8 cellular contexts compared by ENCODE assay signal in the genomic region with DNA sequence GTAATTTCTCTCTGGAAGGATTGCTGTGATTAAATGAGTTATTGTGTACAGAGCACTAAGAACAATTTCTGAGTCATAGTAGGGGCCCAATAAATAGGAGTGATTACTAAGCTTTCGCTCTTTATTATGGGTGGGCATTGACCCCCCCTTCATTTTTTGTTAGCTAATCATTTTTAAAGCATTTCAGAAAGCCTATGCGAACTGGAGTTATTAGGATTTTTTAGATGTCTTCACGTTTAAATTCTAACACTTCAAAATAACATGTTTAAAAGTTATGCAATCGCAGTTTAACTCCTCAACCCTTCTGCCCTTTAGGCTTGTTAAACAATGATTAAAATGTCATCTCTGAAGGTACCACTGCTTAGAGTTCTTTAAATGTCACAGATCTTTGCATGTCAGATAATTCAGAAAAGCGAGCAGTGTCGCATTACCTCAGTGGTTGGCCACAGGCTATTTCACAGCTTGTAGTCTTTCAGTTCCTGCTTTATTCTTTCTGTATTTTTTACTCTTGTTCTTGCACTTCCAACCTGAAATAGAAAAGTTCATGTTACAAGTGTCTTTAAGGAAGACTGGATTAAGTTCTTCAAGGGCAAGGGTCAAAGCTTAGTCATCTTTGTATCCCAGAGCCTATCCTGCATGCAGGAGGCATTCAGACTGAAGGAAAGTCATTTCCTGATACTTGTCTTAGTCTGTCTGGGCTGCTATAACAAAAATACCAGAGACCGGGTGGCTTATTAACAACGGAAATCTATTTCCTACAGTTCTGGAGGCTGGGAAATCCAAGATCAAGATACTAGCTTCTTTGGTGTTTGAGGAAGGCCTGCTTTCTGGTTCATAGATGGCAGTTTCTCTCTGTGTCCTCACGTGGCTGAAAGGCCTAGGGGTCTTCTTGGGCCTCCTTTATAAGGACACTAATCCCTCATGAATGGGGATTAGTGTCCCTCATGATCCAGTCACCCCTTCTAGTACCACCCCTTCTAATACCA.
DNase-seq lines count a peak whose midpoint lies in the region; ATAC-seq and TF ChIP-seq lines count a peak whose summit lies in the region.

No MANE protein-coding gene starts in this region.

- peaks cover 5 to 41% of the 10 kb centered on the region in 2 donors for H3K4me1 ChIP-seq in breast epithelium

- TF ChIP-seq POLR2A in breast epithelium (IDR thresholded peaks at IDR 0.05), result no peak

- DNase-seq in CD4-positive, alpha-beta T cell, result no peak
- DNase-seq in GM20000 (ENCODE audit: low spot score) (peak; percentile 51), breast epithelium (ENCODE audit: low spot score in 2 of 2) (no peak), nephron progenitor cell (no peak), DMS79 (lab: John Stamatoyannopoulos, UW) (no peak), 8988T (no peak), mucosa of gallbladder (ENCODE audit: low spot score) (no peak)

- CTCF ChIA-PET in CD4-positive, alpha-beta T cell (lab: Charles Lee), result no interaction called here

- intact Hi-C loops in CD4-positive, alpha-beta T cell (cut with DNase I, micrococcal nuclease), result no loop called here
- intact Hi-C loops in breast epithelium (cut with DNase I; ENCODE audit: low total_unique reads), result no loop called here

- H3K27ac ChIP-seq in CD4-positive, alpha-beta T cell (ENCODE audit: low read depth, low read length), result no peak overlapping the region
- H3K27ac ChIP-seq in breast epithelium, result peak overlapping the region; percentile 77 to 82

- H3K27me3 Mint-ChIP-seq in CD4-positive, alpha-beta T cell, result no peaks in the 10 kb centered on the region
- H3K27me3 Mint-ChIP-seq in nephron progenitor cell (ENCODE audit: low read depth, poor library complexity), result no peaks in the 10 kb centered on the region

- no peaks in the 10 kb centered on the region for H3K9me3 Mint-ChIP-seq in CD4-positive, alpha-beta T cell
- H3K9me3 Mint-ChIP-seq in nephron progenitor cell, result peaks cover 5% of the 10 kb centered on the region

- H3K27ac Mint-ChIP-seq in CD4-positive, alpha-beta T cell, result no peak overlapping the region
- H3K27ac Mint-ChIP-seq in nephron progenitor cell, result peak overlapping the region; percentile 89

- no peaks in the 10 kb centered on the region for H3K27me3 ChIP-seq in CD4-positive, alpha-beta T cell (ENCODE audit: control insufficient read depth, insufficient read depth, low read length)
- no peaks in the 10 kb centered on the region for H3K27me3 ChIP-seq in breast epithelium

- H3K9me3 ChIP-seq in CD4-positive, alpha-beta T cell (ENCODE audit: control insufficient read depth, low read length), result no peaks in the 10 kb centered on the region
- no peaks in the 10 kb centered on the region for H3K9me3 ChIP-seq in breast epithelium

- H3K4me1 Mint-ChIP-seq in CD4-positive, alpha-beta T cell (ENCODE audit: low read depth), result peaks cover 45% of the 10 kb centered on the region
- H3K4me1 Mint-ChIP-seq in nephron progenitor cell, result peaks cover 77% of the 10 kb centered on the region

- H3K36me3 ChIP-seq in breast epithelium, result no peaks in the 10 kb centered on the region

- no peak overlapping the region for H3K4me3 ChIP-seq in breast epithelium

- no peak for ATAC-seq in CD4-positive, alpha-beta T cell (ENCODE audit: poor library complexity)
- ATAC-seq in HG03457 (IDR thresholded peaks at IDR 0.05; ENCODE audit: unreplicated experiment), result peak; percentile 66

- H3K4me3 Mint-ChIP-seq in CD4-positive, alpha-beta T cell, result peak overlapping the region; percentile 3
- no peak overlapping the region for H3K4me3 Mint-ChIP-seq in nephron progenitor cell

- no peak for TF ChIP-seq CTCF in CD4-positive, alpha-beta T cell (IDR thresholded peaks at IDR 0.05)
- TF ChIP-seq CTCF in GM20000 (IDR thresholded peaks at IDR 0.05; ENCODE audit: extremely low read depth, missing control alignments), result no peak
- TF ChIP-seq CTCF in breast epithelium (IDR thresholded peaks at IDR 0.05), result no peak
- no peak for TF ChIP-seq CTCF in nephron progenitor cell (IDR thresholded peaks at IDR 0.05)

- POLR2A ChIA-PET in CD4-positive, alpha-beta T cell (lab: Charles Lee), result interaction anchor here (0.9 to 1.8 kb wide), 2 partner anchors 8 to 22 kb away, joined by 3 to 4 read pairs; no protein-coding TSS in a partner anchor

- H3K36me3 Mint-ChIP-seq in CD4-positive, alpha-beta T cell (ENCODE audit: low read depth), result no peaks in the 10 kb centered on the region
- H3K36me3 Mint-ChIP-seq in nephron progenitor cell (ENCODE audit: low read depth), result peaks cover 49% of the 10 kb centered on the region
